In the genomic region with DNA sequence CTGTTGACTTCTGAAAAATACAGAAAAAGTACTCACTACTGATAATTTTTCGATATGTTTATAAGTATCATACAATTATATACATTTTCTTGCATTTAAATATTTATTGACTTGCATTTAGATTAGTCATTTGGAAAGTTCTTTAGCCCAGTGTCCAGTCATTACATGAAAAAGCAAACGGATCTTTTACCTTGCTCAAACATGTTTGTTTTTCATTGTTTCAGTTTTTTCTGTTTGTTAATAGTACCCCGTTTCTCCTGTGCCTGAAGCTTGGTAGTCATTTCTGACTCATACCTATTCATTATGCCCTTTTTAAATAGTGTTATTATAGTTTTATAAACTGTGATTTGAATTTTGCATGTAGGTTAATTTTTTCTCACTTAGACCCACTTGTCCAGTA, we compare ENCODE assay signal across 15 cellular contexts. TPM values are rescaled to one million over a fixed set of nuclear protein-coding genes. Genes with fewer than 3 reads are reported as not detected.
A peak's percentile ranks its signal among the peaks of the same experiment; 100 is the strongest.
DNase-seq lines count a peak whose midpoint lies in the region; ATAC-seq, FAIRE-seq and TF ChIP-seq lines count a peak whose summit lies in the region.
"Had no signal": no experiment of that assay in that cellular context is flagged by ENCODE, and none has a peak within 500 bp of the region (broad histone marks: within the 10 kb centered on the region; RNA-seq: fewer than 3 reads in every experiment).

No MANE protein-coding gene starts in this region.

- H3K36me3 ChIP-seq in endothelial cell of umbilical vein (ENCODE audit: control insufficient read depth in 2 of 2, extremely low read depth in 1 of 2, insufficient read depth in 2 of 2, low read length in 2 of 2), result peaks cover 5 to 26% of the 10 kb centered on the region in 2 experiments

- TF ChIP-seq CTCF in GM20000 (IDR thresholded peaks at IDR 0.05; ENCODE audit: extremely low read depth, missing control alignments) (no peak), endothelial cell of umbilical vein (IDR thresholded peaks at IDR 0.05; ENCODE audit: extremely low read depth in 1 of 2, insufficient read depth in 1 of 2, low read depth in 1 of 2, low read length in 2 of 2) (no peak), coronary artery (IDR thresholded peaks at IDR 0.05) (no peak)

- TF ChIP-seq POLR2A in GM12892 (IDR thresholded peaks at IDR 0.05; ENCODE audit: low read depth, low read length) (no peak), endothelial cell of umbilical vein (IDR thresholded peaks at IDR 0.05; ENCODE audit: low read depth, low read length) (no peak)

- CTCF ChIA-PET in endothelial cell of umbilical vein (lab: Charles Lee), result interaction anchor here (0.9 to 2.0 kb wide), 3 partner anchors 12 to 28 kb away, joined by 3 to 5 read pairs (median 4); a partner anchor contains a TSS

- ATAC-seq in HG03378 (IDR thresholded peaks at IDR 0.05; ENCODE audit: unreplicated experiment), result peak; percentile 77
- no peak for ATAC-seq in HG02981 (IDR thresholded peaks at IDR 0.05; ENCODE audit: unreplicated experiment)
- ATAC-seq: left lobe of liver had no signal

- H3K79me2 ChIP-seq in endothelial cell of umbilical vein (ENCODE audit: control insufficient read depth, insufficient read depth, low read length), result peaks cover 27% of the 10 kb centered on the region

- DNase-seq in GM12892 (ENCODE audit: insufficient read length) (no peak), GM20000 (ENCODE audit: low spot score) (peak; percentile 24), endothelial cell of umbilical vein (ENCODE audit: low read depth, low spot score) (peak; percentile 58), coronary artery (ENCODE audit: low spot score) (no peak), DMS79 (lab: John Stamatoyannopoulos, UW) (no peak), NCI-H1105 (lab: John Stamatoyannopoulos, UW) (no peak)
- DNase-seq: activated CD4-positive, alpha-beta T cell treated with anti-CD3 and anti-CD28 coated beads for 4 hours; amygdala; NCI-H1048; NCI-H2171 treated with DMSO at 0.1 percent for 48 hours; stimulated activated CD4-positive, alpha-beta T cell treated with anti-CD3 and anti-CD28 coated beads, Interleukin-12 subunit alpha, Interleukin-12 subunit beta, amount 100 ng/mL, for 4 hours had no signal

- H3K9me3 ChIP-seq in endothelial cell of umbilical vein (replicated peaks; ENCODE audit: control insufficient read depth, insufficient read depth, low read length), result no peaks in the 10 kb centered on the region

- H2AFZ ChIP-seq in endothelial cell of umbilical vein (ENCODE audit: low read depth, low read length), result no peak overlapping the region

- dilution Hi-C loops in endothelial cell of umbilical vein (cut with MboI; ENCODE audit: extremely low pct_ligation_motif_present, low sequenced_read_pairs), result no loop called here

- H3K4me3 ChIP-seq in endothelial cell of umbilical vein (replicated peaks in 1 of 3; ENCODE audit: insufficient read depth in 1 of 3, low read depth in 1 of 3, low read length in 3 of 3) (no peak overlapping the region), coronary artery (no peak overlapping the region)
- H3K4me3 ChIP-seq: esophagus muscularis mucosa had no signal

- POLR2A ChIA-PET in endothelial cell of umbilical vein (lab: Charles Lee), result no interaction called here

- H3K9me1 ChIP-seq in endothelial cell of umbilical vein (replicated peaks; ENCODE audit: control insufficient read depth, extremely low read depth, insufficient read depth, low read length), result peaks cover 2% of the 10 kb centered on the region

- H3K27ac ChIP-seq in endothelial cell of umbilical vein (ENCODE audit: insufficient read depth, low read depth, low read length), result peak overlapping the region; percentile 57
- no peak overlapping the region for H3K27ac ChIP-seq in coronary artery
- H3K27ac ChIP-seq: esophagus muscularis mucosa had no signal

- intact Hi-C loops in endothelial cell of umbilical vein (cut with micrococcal nuclease), result no loop called here

- no peak overlapping the region for H3K9ac ChIP-seq in endothelial cell of umbilical vein (replicated peaks; ENCODE audit: extremely low read depth, insufficient read depth, low read length)

- no peaks in the 10 kb centered on the region for H4K20me1 ChIP-seq in endothelial cell of umbilical vein (replicated peaks; ENCODE audit: control insufficient read depth, extremely low read depth, insufficient read depth, low read length)

- peaks cover 10% of the 10 kb centered on the region for H3K4me1 ChIP-seq in endothelial cell of umbilical vein (ENCODE audit: control insufficient read depth, extremely low read depth, insufficient read depth, low read length)
- H3K4me1 ChIP-seq: esophagus muscularis mucosa had no signal

- no TSS peak for BruUV-seq in endothelial cell of umbilical vein (replicated peaks; lab: Mats Ljungman, UMichigan)

- peak overlapping the region; percentile 24 for H3K4me2 ChIP-seq in endothelial cell of umbilical vein (ENCODE audit: insufficient read depth, low read length)

- FAIRE-seq in GM12892 (lab: Jason Lieb, UNC) (peak; percentile 9), endothelial cell of umbilical vein (lab: Jason Lieb, UNC) (no peak)

- no peaks in the 10 kb centered on the region for H3K27me3 ChIP-seq in endothelial cell of umbilical vein (ENCODE audit: control insufficient read depth in 2 of 2, insufficient read depth in 2 of 2, low read length in 2 of 2)
- H3K27me3 ChIP-seq: esophagus muscularis mucosa had no signal

TF ChIP-seq in endothelial cell of umbilical vein, 7 proteins besides CTCF, POLR2A, EP300 and RAD21:
- TF ChIP-seq GATA2 (IDR thresholded peaks at IDR 0.05; ENCODE audit: insufficient read depth, insufficient read length, low read depth, low read length) (no peak), POLR2AphosphoS5 (IDR thresholded peaks at IDR 0.05; ENCODE audit: insufficient read depth, low read depth, low read length) (no peak), JUN (IDR thresholded peaks at IDR 0.05; ENCODE audit: borderline replicate concordance, insufficient read depth, insufficient read length, low read depth) (peak; percentile 33), FOS (IDR thresholded peaks at IDR 0.05; ENCODE audit: borderline replicate concordance, insufficient read depth, low read length) (peak; percentile 63)
- TF ChIP-seq, protein P1, sequence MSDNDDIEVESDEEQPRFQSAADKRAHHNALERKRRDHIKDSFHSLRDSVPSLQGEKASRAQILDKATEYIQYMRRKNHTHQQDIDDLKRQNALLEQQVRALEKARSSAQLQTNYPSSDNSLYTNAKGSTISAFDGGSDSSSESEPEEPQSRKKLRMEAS (IDR thresholded peaks at IDR 0.05; ENCODE audit: insufficient read depth, insufficient read length), result no peak

RNA-seq across cellular contexts. Expression of a gene that starts 28.1 kb away (rescaled TPM):
- polyA plus RNA-seq in GM12892 (2012; ENCODE audit: missing spikeins), result 22.6 TPM
- 22.7 and 22.9 TPM in 2 replicates for total RNA-seq in endothelial cell of umbilical vein
- polyA plus RNA-seq in endothelial cell of umbilical vein, result 10.3 and 14.5 TPM in 2 replicates
- 14.3 and 15.0 TPM in 2 replicates for polyA plus RNA-seq in endothelial cell of umbilical vein (2011; cell fraction: cytosol; rRNA removed)
- 44.5 and 52.8 TPM in 2 replicates for polyA plus RNA-seq in endothelial cell of umbilical vein (2011; cell fraction: nucleus; rRNA removed)
- 11.2 and 14.2 TPM in 2 replicates for polyA plus RNA-seq in endothelial cell of umbilical vein (2012)
- polyA minus RNA-seq in endothelial cell of umbilical vein, result 29.6 and 30.8 TPM in 2 replicates
- polyA minus RNA-seq in endothelial cell of umbilical vein (2011; cell fraction: cytosol; rRNA and poly(A)+ RNA removed), result 39.8 TPM
- 41.6 and 66.1 TPM in 2 replicates for polyA minus RNA-seq in endothelial cell of umbilical vein (2011; cell fraction: nucleus; rRNA and poly(A)+ RNA removed)

Comparison
In these comparisons a context has a peak if more than half of its experiments do, and no peak if none do; other contexts are left out.
1. DNase-seq: peak in GM20000 (single experiment) and endothelial cell of umbilical vein (single experiment); none in GM12892 (single experiment), coronary artery (single experiment), DMS79 (single experiment) and NCI-H1105 (single experiment).